ENCODE assay signal across 8 cellular contexts in genomic region chrX:107825698-107826285, GRCh38. TPM values are rescaled to one million over a fixed set of nuclear protein-coding genes. Genes with fewer than 3 reads are reported as not detected.
A peak's percentile ranks its signal among the peaks of the same experiment; 100 is the strongest.
DNase-seq lines count a peak whose midpoint lies in the region; ATAC-seq and TF ChIP-seq lines count a peak whose summit lies in the region.

TSS of gene MID2 (plus strand) at chrX:107825866. CDS start at chrX:107826427, 561 bp downstream.

- no peaks in the 10 kb centered on the region for H3K27me3 ChIP-seq in esophagus muscularis mucosa
- no peaks in the 10 kb centered on the region for H3K27me3 ChIP-seq in naive thymus-derived CD4-positive, alpha-beta T cell (ENCODE audit: control insufficient read depth in 2 of 2, insufficient read depth in 2 of 2, low read length in 2 of 2)
- H3K27me3 ChIP-seq in subcutaneous abdominal adipose tissue (ENCODE audit: control insufficient read depth in 5 of 5, insufficient read depth in 4 of 5, low read length in 5 of 5): peaks cover 0 to 11% (median 8%) of the 10 kb centered on the region in 5 donors

- peak; percentile 25 for TF ChIP-seq POLR2A in esophagus muscularis mucosa (IDR thresholded peaks at IDR 0.05; ENCODE audit: low read depth)

- intact Hi-C loops in esophagus muscularis mucosa (cut with DNase I): no loop called here
- intact Hi-C loops in naive thymus-derived CD4-positive, alpha-beta T cell (cut with micrococcal nuclease): loop anchor here (1.0 to 5.0 kb wide), 11 partner anchors 49 to 1712 kb away; partner anchors contain the start of genes ATG4A (in 2 of the 2), PRPS1 (in 2 of the 2), PSMD10 (in 2 of the 2) and NCBP2L (in 1 of the 2)

- POLR2A ChIA-PET in HEK293 (lab: Yijun Ruan, JAX): interaction anchor here (0.6 to 1.3 kb wide), 3 partner anchors 49 to 197 kb away, joined by 3 to 5 read pairs (median 3); partner anchors contain the start of genes NCBP2L and PRPS1
- POLR2A ChIA-PET in naive thymus-derived CD4-positive, alpha-beta T cell (lab: Charles Lee): interaction anchor here (0.8 to 2.3 kb wide), 4 partner anchors 16 to 198 kb away, joined by 3 to 7 read pairs (median 6); partner anchors contain the start of genes NCBP2L and PRPS1

- H3K4me3 ChIP-seq in HEK293 (ENCODE audit: low read depth, low read length): peak within 1 kb of the TSS; percentile 54
- H3K4me3 ChIP-seq in esophagus muscularis mucosa: peak within 1 kb of the TSS; percentile 59 to 68 (median 65)
- peak within 1 kb of the TSS; percentile 61 for H3K4me3 ChIP-seq in naive thymus-derived CD4-positive, alpha-beta T cell (ENCODE audit: low read length)
- peak within 1 kb of the TSS; percentile 57 to 64 (median 62) for H3K4me3 ChIP-seq in subcutaneous abdominal adipose tissue (ENCODE audit: low read depth in 1 of 5, low read length in 5 of 5)

- H3K36me3 Mint-ChIP-seq in naive thymus-derived CD4-positive, alpha-beta T cell: peaks cover 0 to 2% (median 0%) of the 10 kb centered on the region in 5 donors

- H3K27ac Mint-ChIP-seq in naive thymus-derived CD4-positive, alpha-beta T cell: peak within 1 kb of the TSS; percentile 69 to 95 (median 87)

- TF ChIP-seq EP300 in esophagus muscularis mucosa (IDR thresholded peaks at IDR 0.05): no peak

- H3K36me3 ChIP-seq in HEK293 (ENCODE audit: control insufficient read depth in 2 of 2, insufficient read depth in 1 of 2, low read length in 2 of 2) (no peaks in the 10 kb centered on the region), esophagus muscularis mucosa (no peaks in the 10 kb centered on the region), subcutaneous abdominal adipose tissue (ENCODE audit: control insufficient read depth in 5 of 5, insufficient read depth in 5 of 5, low read length in 5 of 5) (no peaks in the 10 kb centered on the region)
- no peaks in the 10 kb centered on the region for H3K36me3 ChIP-seq in naive thymus-derived CD4-positive, alpha-beta T cell (ENCODE audit: control insufficient read depth in 2 of 3, insufficient read depth in 3 of 3, low read length in 3 of 3)

- TF ChIP-seq CTCF in HEK293 (tag by site-specific recombination; IDR thresholded peaks at IDR 0.05) (no peak), esophagus muscularis mucosa (IDR thresholded peaks at IDR 0.05) (no peak)

- peaks cover 0 to 20% (median 0%) of the 10 kb centered on the region in 5 donors for H3K27me3 Mint-ChIP-seq in naive thymus-derived CD4-positive, alpha-beta T cell

- 55% methylated on average over 32 of the region's 43 CpGs for WGBS in esophagus muscularis mucosa

- H3K4me1 ChIP-seq in HEK293 (ENCODE audit: control insufficient read depth, insufficient read depth, low read length) (no peaks in the 10 kb centered on the region), esophagus muscularis mucosa (peaks cover 0 to 34% (median 19%) of the 10 kb centered on the region in 4 donors), subcutaneous abdominal adipose tissue (ENCODE audit: control insufficient read depth in 5 of 5, insufficient read depth in 5 of 5, low read length in 5 of 5) (peaks cover 0 to 14% (median 12%) of the 10 kb centered on the region in 5 donors)
- H3K4me1 ChIP-seq in naive thymus-derived CD4-positive, alpha-beta T cell (ENCODE audit: control insufficient read depth in 2 of 2, insufficient read depth in 2 of 2, low read length in 2 of 2): peaks cover 0 to 7% of the 10 kb centered on the region in 2 donors

- H3K9me3 Mint-ChIP-seq in naive thymus-derived CD4-positive, alpha-beta T cell: no peaks in the 10 kb centered on the region

- ATAC-seq in naive thymus-derived CD4-positive, alpha-beta T cell: peak; percentile 77
- ATAC-seq in HG02970 (IDR thresholded peaks at IDR 0.05; ENCODE audit: low FRiP score, unreplicated experiment): no peak

- peak within 1 kb of the TSS; percentile 90 for H3K27ac ChIP-seq in HEK293 (ENCODE audit: extremely low read depth, low read depth, low read length)
- peak within 1 kb of the TSS; percentile 92 to 93 (median 92) for H3K27ac ChIP-seq in esophagus muscularis mucosa (replicated peaks in 1 of 4)
- peak within 1 kb of the TSS; percentile 80 for H3K27ac ChIP-seq in naive thymus-derived CD4-positive, alpha-beta T cell (ENCODE audit: low read depth, low read length)
- peak within 1 kb of the TSS; percentile 66 for H3K27ac ChIP-seq in subcutaneous abdominal adipose tissue (ENCODE audit: low read depth, low read length)

- H3K4me3 Mint-ChIP-seq in naive thymus-derived CD4-positive, alpha-beta T cell: peak within 1 kb of the TSS; percentile 73 to 92 (median 88)

- DNase-seq in DMS79 treated with DMSO at 0.1 percent for 48 hours (lab: John Stamatoyannopoulos, UW) (peak; percentile 27), NCI-H2171 (lab: John Stamatoyannopoulos, UW) (peak; percentile 17), esophagus muscularis mucosa (ENCODE audit: extremely low spot score) (peak; percentile 91)
- DNase-seq in activated T-cell treated with anti-CD3 and anti-CD28 coated beads, Interleukin-2, amount 50 U/mL, for 1 hour: peak; percentile 61
- peak; percentile 21 to 66 (median 56) for DNase-seq in naive thymus-derived CD4-positive, alpha-beta T cell

- peak within 1 kb of the TSS in 4 of 5 donors; percentile 51 to 78 (median 60) for H3K9ac ChIP-seq in subcutaneous abdominal adipose tissue (ENCODE audit: low read length in 5 of 5)

- peaks cover 4% of the 10 kb centered on the region for H3K9me3 ChIP-seq in HEK293 (ENCODE audit: control insufficient read depth, insufficient read depth, low read depth, low read length)
- no peaks in the 10 kb centered on the region for H3K9me3 ChIP-seq in esophagus muscularis mucosa
- no peaks in the 10 kb centered on the region for H3K9me3 ChIP-seq in naive thymus-derived CD4-positive, alpha-beta T cell (ENCODE audit: control insufficient read depth in 2 of 3, low read length in 3 of 3)
- H3K9me3 ChIP-seq in subcutaneous abdominal adipose tissue (ENCODE audit: control insufficient read depth in 5 of 5, low read length in 5 of 5): no peaks in the 10 kb centered on the region

- H3K4me1 Mint-ChIP-seq in naive thymus-derived CD4-positive, alpha-beta T cell: peaks cover 8 to 60% (median 38%) of the 10 kb centered on the region in 7 donors

- CTCF ChIA-PET in HEK293 (lab: Yijun Ruan, JAX): interaction anchor here (0.6 to 1.2 kb wide), 4 partner anchors 33 to 183 kb away, joined by 3 to 6 read pairs (median 4); partner anchors contain the start of genes NCBP2L and TSC22D3
- CTCF ChIA-PET in naive thymus-derived CD4-positive, alpha-beta T cell (lab: Charles Lee): interaction anchor here (0.5 to 0.6 kb wide), 2 partner anchors 13 to 41 kb away, joined by 3 to 4 read pairs; no protein-coding TSS in a partner anchor

TF ChIP-seq in HEK293, 187 proteins besides CTCF, POLR2A, EP300 and RAD21 (continues in another document):
- peak; percentile 71 for TF ChIP-seq PRDM10 (tag by site-specific recombination; IDR thresholded peaks at IDR 0.05)
- TF ChIP-seq OSR2 (tag by site-specific recombination; IDR thresholded peaks at IDR 0.05): peak; percentile 61
- no peak for TF ChIP-seq ZNF423 (tag by site-specific recombination; IDR thresholded peaks at IDR 0.05)
- no peak for TF ChIP-seq ZNF677 (tag by site-specific recombination; IDR thresholded peaks at IDR 0.05)
- 0 out of 2 replicates have a peak, but pooled peaks have one; percentile 9 for TF ChIP-seq ZFHX2 (tag by site-specific recombination; conservative IDR thresholded peaks at IDR 0.05)
- TF ChIP-seq ZNF433 (tag by site-specific recombination; IDR thresholded peaks at IDR 0.05; ENCODE audit: low read depth): no peak
- TF ChIP-seq ZNF311 (tag by site-specific recombination; IDR thresholded peaks at IDR 0.05; ENCODE audit: borderline replicate concordance): no peak
- TF ChIP-seq ZNF404 (tag by site-specific recombination; IDR thresholded peaks at IDR 0.05): no peak
- peak; percentile 36 for TF ChIP-seq ZBTB26 (tag by site-specific recombination; optimal IDR thresholded peaks at IDR 0.05)
- TF ChIP-seq HOXD13 (CRISPR knock-in tag; IDR thresholded peaks at IDR 0.05; ENCODE audit: borderline replicate concordance): no peak

RNA-seq across cellular contexts. Expression of gene MID2, which starts in this region (rescaled TPM):
- total RNA-seq in esophagus muscularis mucosa: 10 to 100 TPM; 37.1 to 65.9 (median 52.4) TPM
- total RNA-seq in naive thymus-derived CD4-positive, alpha-beta T cell: 10 to 100 TPM in 4 of 5 experiments, 1 to 10 TPM in 1; 4.4 to 22.5 (median 18.5) TPM
- polyA plus RNA-seq in naive thymus-derived CD4-positive, alpha-beta T cell: 10 to 100 TPM in 1 of 2 donors, 1 to 10 TPM in 1; 5.7 to 16.2 TPM

Comparison
In these comparisons a context has a peak if more than half of its experiments do, and no peak if none do; other contexts are left out.
1. DNase-seq: peak in every context shown above with its lines; median percentile 91 in esophagus muscularis mucosa; 61 in activated T-cell treated with anti-CD3 and anti-CD28 coated beads, Interleukin-2, amount 50 U/mL, for 1 hour; 56 in naive thymus-derived CD4-positive, alpha-beta T cell; 27 in DMS79 treated with DMSO at 0.1 percent for 48 hours; 17 in NCI-H2171.